In the genomic region with DNA sequence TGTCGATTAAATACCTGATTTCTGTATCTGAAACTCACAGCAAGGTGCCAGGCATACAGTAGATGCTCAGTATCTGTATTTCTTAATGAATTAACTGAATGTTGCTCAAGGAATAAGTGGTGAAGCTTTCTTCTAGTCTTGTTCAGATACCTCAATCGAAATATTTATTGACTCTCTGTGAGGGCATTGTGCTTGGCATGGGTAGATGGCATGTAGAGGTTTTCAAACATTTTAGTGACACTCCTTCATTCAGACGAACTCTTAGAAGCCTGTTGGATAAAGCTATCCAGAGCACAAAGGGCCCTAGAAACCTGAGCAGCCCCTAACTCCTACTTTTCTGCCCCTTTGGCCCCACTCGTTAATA, we compare ENCODE assay signal across 8 cellular contexts. TPM values are rescaled to one million over a fixed set of nuclear protein-coding genes. Genes with fewer than 3 reads are reported as not detected.
DNase-seq lines count a peak whose midpoint lies in the region; ATAC-seq and TF ChIP-seq lines count a peak whose summit lies in the region.

No MANE protein-coding gene starts in this region.

- no peak for ATAC-seq in heart right ventricle
- ATAC-seq in left ventricle myocardium superior: no peak
- no peak for ATAC-seq in GM18519 (IDR thresholded peaks at IDR 0.05; ENCODE audit: low FRiP score, unreplicated experiment)

- H3K36me3 ChIP-seq in heart right ventricle (peaks cover 0 to under 1% (median 0%) of the 10 kb centered on the region in 9 donors), breast epithelium (no peaks in the 10 kb centered on the region), uterus (no peaks in the 10 kb centered on the region)

- H3K4me3 ChIP-seq in heart right ventricle: peak overlapping the region in 9 of 10 donors; percentile 67 to 98 (median 95)
- peak overlapping the region; percentile 90 to 97 (median 97) for H3K4me3 ChIP-seq in breast epithelium
- H3K4me3 ChIP-seq in mononuclear cell (ENCODE audit: low read length): peak overlapping the region; percentile 91
- peak overlapping the region; percentile 98 for H3K4me3 ChIP-seq in uterus

- TF ChIP-seq POLR2A in breast epithelium (IDR thresholded peaks at IDR 0.05) (no peak), uterus (IDR thresholded peaks at IDR 0.05) (no peak)

- WGBS in heart right ventricle, 2 donors: 36 to 38% methylated on average over 4 of the region's 4 CpGs

- peaks cover 6 to 84% (median 78%) of the 10 kb centered on the region in 9 donors for H3K4me1 ChIP-seq in heart right ventricle
- H3K4me1 ChIP-seq in breast epithelium: peaks cover 9 to 21% of the 10 kb centered on the region in 2 donors
- peaks cover 86% of the 10 kb centered on the region for H3K4me1 ChIP-seq in mononuclear cell (ENCODE audit: insufficient read depth, low read length)
- H3K4me1 ChIP-seq in uterus: peaks cover 15 to 19% of the 10 kb centered on the region in 2 donors

- H3K9me3 ChIP-seq in heart right ventricle (no peaks in the 10 kb centered on the region), breast epithelium (no peaks in the 10 kb centered on the region), mononuclear cell (ENCODE audit: low read depth, low read length) (no peaks in the 10 kb centered on the region), uterus (no peaks in the 10 kb centered on the region)

- DNase-seq in heart right ventricle (no peak), left ventricle myocardium superior (no peak), breast epithelium (ENCODE audit: low spot score in 2 of 2) (no peak), uterus (no peak), OCI-M2 (lab: John Stamatoyannopoulos, UW; ENCODE audit: unreplicated experiment) (no peak), DMS114 treated with DMSO at 0.1 percent for 48 hours (lab: John Stamatoyannopoulos, UW; ENCODE audit: unreplicated experiment) (no peak)

- TF ChIP-seq CTCF in heart right ventricle (IDR thresholded peaks at IDR 0.05): no peak
- no peak for TF ChIP-seq CTCF in breast epithelium (IDR thresholded peaks at IDR 0.05)
- TF ChIP-seq CTCF in uterus (IDR thresholded peaks at IDR 0.05): no peak

- intact Hi-C loops in heart right ventricle (cut with DNase I): loop anchor here in 6 of 10 donors (5.0 to 10.0 kb wide), 3 partner anchors 57 to 289 kb away; a partner anchor contains a TSS
- intact Hi-C loops in left ventricle myocardium superior (cut with micrococcal nuclease): loop anchor here (5.0 kb wide), 1 partner anchor 57 kb away; a partner anchor contains a TSS
- intact Hi-C loops in breast epithelium (cut with DNase I; ENCODE audit: low total_unique reads): no loop called here
- intact Hi-C loops in uterus (cut with DNase I; ENCODE audit: low total_unique reads): no loop called here

- H3K27ac ChIP-seq in heart right ventricle: peak overlapping the region; percentile 56 to 96 (median 89)
- H3K27ac ChIP-seq in breast epithelium: peak overlapping the region; percentile 94 to 95
- peak overlapping the region; percentile 90 to 96 for H3K27ac ChIP-seq in uterus

- H3K27me3 ChIP-seq in heart right ventricle (no peaks in the 10 kb centered on the region), breast epithelium (no peaks in the 10 kb centered on the region), mononuclear cell (ENCODE audit: insufficient read depth, low read length) (no peaks in the 10 kb centered on the region), uterus (no peaks in the 10 kb centered on the region)

RNA-seq across cellular contexts. Expression of a gene that starts 0.4 kb away (rescaled TPM):
- total RNA-seq in heart right ventricle (100 to 1,000 TPM in 3 of 10 donors, 10 to 100 TPM in 7; 80.8 to 110 (median 96.0) TPM), left ventricle myocardium superior (89.7 TPM), breast epithelium (100 to 1,000 TPM; 107 to 144 (median 125) TPM), mononuclear cell (29.2 TPM), uterus (100 to 1,000 TPM in 2 of 4 donors, 10 to 100 TPM in 2; 74.5 to 178 (median 95.5) TPM)
- polyA plus RNA-seq in heart right ventricle: 10 to 100 TPM; 44.9 to 47.9 TPM

RNA-seq across cellular contexts. Expression of a gene that starts 1.8 kb away (rescaled TPM):
- total RNA-seq in heart right ventricle: 10 to 100 TPM; 36.4 to 65.6 (median 52.3) TPM
- 100 to 1,000 TPM in 1 of 2 donors, 10 to 100 TPM in 1; 62.2 to 118 TPM for polyA plus RNA-seq in heart right ventricle
- total RNA-seq in left ventricle myocardium superior: 72.2 TPM
- total RNA-seq in breast epithelium: 10 to 100 TPM; 42.6 to 71.8 (median 50.9) TPM
- 47.9 TPM for total RNA-seq in mononuclear cell
- total RNA-seq in uterus: 10 to 100 TPM; 21.4 to 53.8 (median 34.3) TPM

RNA-seq across cellular contexts. Expression of a gene that starts 49.1 kb away (rescaled TPM):
- 10 to 100 TPM; 20.8 to 62.6 (median 38.5) TPM for total RNA-seq in heart right ventricle
- polyA plus RNA-seq in heart right ventricle: 10 to 100 TPM; 33.0 to 44.6 TPM
- 43.4 TPM for total RNA-seq in left ventricle myocardium superior
- 10 to 100 TPM; 23.6 to 37.3 (median 29.6) TPM for total RNA-seq in breast epithelium
- 2.2 TPM for total RNA-seq in mononuclear cell
- total RNA-seq in uterus: 1 to 10 TPM in 3 of 4 donors, under 1 TPM in 1; 0.88 to 5.3 (median 1.4) TPM

RNA-seq across cellular contexts. Expression of a gene that starts 56.1 kb away (rescaled TPM):
- total RNA-seq in heart right ventricle (10 to 100 TPM in 1 of 10 donors, 1 to 10 TPM in 6, under 1 TPM in 3; 0.66 to 10.0 (median 1.6) TPM), left ventricle myocardium superior (5.6 TPM), breast epithelium (1 to 10 TPM in 1 of 3 donors, under 1 TPM in 2; 0.48 to 1.5 (median 0.98) TPM), mononuclear cell (4.5 TPM), uterus (1 to 10 TPM in 1 of 4 donors, under 1 TPM in 1, not detected in 2; 0.55 to 1.7 TPM)
- 1 to 10 TPM; 1.4 to 9.3 TPM for polyA plus RNA-seq in heart right ventricle

Comparison
In these comparisons a context has a peak if more than half of its experiments do, and no peak if none do; other contexts are left out.
1. intact Hi-C loops: an anchor here in heart right ventricle (5.0 to 10.0 kb wide) and left ventricle myocardium superior (5.0 kb wide); none called in breast epithelium and uterus.